ENCODE assay signal across 31 cellular contexts in genomic region chr3:129972301-129972700, GRCh38. TPM values are rescaled to one million over a fixed set of nuclear protein-coding genes. Genes with fewer than 3 reads are reported as not detected.
"Had no signal": no experiment of that assay in that cellular context is flagged by ENCODE, and none has a peak within 500 bp of the region (broad histone marks: within the 10 kb centered on the region; RNA-seq: fewer than 3 reads in every experiment).

No MANE protein-coding gene starts in this region.

- H3K4me3 ChIP-seq: stomach, suprapubic skin, testis, thoracic aorta, thyroid gland, tibial artery, tibial nerve, transverse colon, upper lobe of left lung, upper lobe of right lung, uterus, vagina had no signal

- H3K36me3 ChIP-seq: stomach, suprapubic skin, thoracic aorta, thyroid gland, tibial artery, tibial nerve, transverse colon, upper lobe of left lung, upper lobe of right lung, uterus, vagina had no signal

- FAIRE-seq: urothelium cell line had no signal

- ATAC-seq: stimulated activated effector memory CD8-positive, alpha-beta T cell treated with anti-CD3 and anti-CD28 coated beads, Interleukin-12 subunit alpha, Interleukin-12 subunit beta, amount 100 ng/mL, for 72 hours; stimulated activated memory B cell treated with anti-CD40 and anti-IgM and Interleukin-4, amounts not matched to agents 10 μg/mL and 1 μg/mL and 100 μg/mL, for 72 hours; stimulated activated naive B cell treated with anti-CD40 and anti-IgM and Interleukin-4, amounts not matched to agents 10 μg/mL and 1 μg/mL and 100 μg/mL, for 72 hours; stimulated activated naive CD8-positive, alpha-beta T cell treated with anti-CD3 and anti-CD28 coated beads, Interleukin-15, amount 100 ng/mL, for 72 hours; stimulated activated naive CD8-positive, alpha-beta T cell treated with anti-CD3 and anti-CD28 coated beads, Interleukin-15, Interleukin-2, amounts not matched to agents 100 U/mL and 50 U/mL, for 24 hours; upper lobe of right lung had no signal

- H3K27me3 ChIP-seq: testis, vagina had no signal

- H3K27ac ChIP-seq: stomach, suprapubic skin, testis, thoracic aorta, thyroid gland, tibial artery, tibial nerve, transverse colon, upper lobe of left lung, upper lobe of right lung, uterus, vagina had no signal

- DNase-seq: stimulated activated CD4-positive, alpha-beta T cell treated with anti-CD3 and anti-CD28 coated beads, Interleukin-2, amount 100 ng/mL, for 48 hours; stimulated activated CD4-positive, alpha-beta T cell treated with anti-CD3 and anti-CD28 coated beads, Interleukin-4, amount 100 ng/mL, for 1 hour; stimulated activated CD4-positive, alpha-beta T cell treated with anti-CD3 and anti-CD28 coated beads, Interleukin-4, amount 100 ng/mL, for 24 hours; stimulated activated CD4-positive, alpha-beta T cell treated with anti-CD3 and anti-CD28 coated beads, Interleukin-4, amount 100 ng/mL, for 4 hours; stimulated activated CD8-positive, alpha-beta memory T cell treated with anti-CD3 and anti-CD28 coated beads, Interleukin-4, amount 100 ng/mL, for 48 hours; stimulated activated naive B cell treated with anti-CD40 and anti-IgM and Interleukin-4, amounts not matched to agents 10 μg/mL and 1 μg/mL and 100 μg/mL, for 72 hours; stimulated activated naive CD4-positive, alpha-beta T cell; stimulated activated naive CD4-positive, alpha-beta T cell treated with Interleukin-2 at 50 U/mL for 16 hours; stimulated activated naive CD8-positive, alpha-beta T cell treated with anti-CD3 and anti-CD28 coated beads, Interleukin-15, amount 100 ng/mL, for 72 hours; stimulated activated naive CD8-positive, alpha-beta T cell treated with anti-CD3 and anti-CD28 coated beads, Interleukin-15, Interleukin-2, amounts not matched to agents 100 U/mL and 50 U/mL, for 24 hours; stomach; substantia nigra; testis; thyroid gland; tibial artery; transverse colon; trophoblast cell; upper lobe of left lung; upper lobe of right lung; uterus had no signal

- H3K9me3 ChIP-seq: stomach, suprapubic skin, testis, thoracic aorta, thyroid gland, tibial artery, tibial nerve, transverse colon, upper lobe of left lung, upper lobe of right lung, uterus, vagina had no signal

- H3K9me3 Mint-ChIP-seq: stimulated activated effector memory CD8-positive, alpha-beta T cell treated with anti-CD3 and anti-CD28 coated beads, Interleukin-12 subunit alpha, Interleukin-12 subunit beta, amount 100 ng/mL, for 72 hours; stimulated activated memory B cell treated with anti-CD40 and anti-IgM and Interleukin-4, amounts not matched to agents 10 μg/mL and 1 μg/mL and 100 μg/mL, for 72 hours; stimulated activated naive B cell treated with anti-CD40 and anti-IgM and Interleukin-4, amounts not matched to agents 10 μg/mL and 1 μg/mL and 100 μg/mL, for 72 hours; stimulated activated naive CD8-positive, alpha-beta T cell treated with anti-CD3 and anti-CD28 coated beads, Interleukin-15, amount 100 ng/mL, for 72 hours; stimulated activated naive CD8-positive, alpha-beta T cell treated with anti-CD3 and anti-CD28 coated beads, Interleukin-15, Interleukin-2, amounts not matched to agents 100 ng/mL and 50 ng/mL, for 24 hours; type B pancreatic cell had no signal

- H3K4me1 Mint-ChIP-seq: stimulated activated naive CD8-positive, alpha-beta T cell treated with anti-CD3 and anti-CD28 coated beads, Interleukin-15, amount 100 ng/mL, for 72 hours had no signal

- H3K27ac Mint-ChIP-seq: stimulated activated effector memory CD8-positive, alpha-beta T cell treated with anti-CD3 and anti-CD28 coated beads, Interleukin-12 subunit alpha, Interleukin-12 subunit beta, amount 100 ng/mL, for 72 hours; stimulated activated memory B cell treated with anti-CD40 and anti-IgM and Interleukin-4, amounts not matched to agents 10 μg/mL and 1 μg/mL and 100 μg/mL, for 72 hours; stimulated activated naive B cell treated with anti-CD40 and anti-IgM and Interleukin-4, amounts not matched to agents 10 μg/mL and 1 μg/mL and 100 μg/mL, for 72 hours; stimulated activated naive CD8-positive, alpha-beta T cell treated with anti-CD3 and anti-CD28 coated beads, Interleukin-15, Interleukin-2, amounts not matched to agents 100 ng/mL and 50 ng/mL, for 24 hours; type B pancreatic cell had no signal

- H3K36me3 Mint-ChIP-seq: stimulated activated effector memory CD8-positive, alpha-beta T cell treated with anti-CD3 and anti-CD28 coated beads, Interleukin-12 subunit alpha, Interleukin-12 subunit beta, amount 100 ng/mL, for 72 hours; stimulated activated memory B cell treated with anti-CD40 and anti-IgM and Interleukin-4, amounts not matched to agents 10 μg/mL and 1 μg/mL and 100 μg/mL, for 72 hours; stimulated activated naive B cell treated with anti-CD40 and anti-IgM and Interleukin-4, amounts not matched to agents 10 μg/mL and 1 μg/mL and 100 μg/mL, for 72 hours; type B pancreatic cell had no signal

- H3K4me3 Mint-ChIP-seq: stimulated activated effector memory CD8-positive, alpha-beta T cell treated with anti-CD3 and anti-CD28 coated beads, Interleukin-12 subunit alpha, Interleukin-12 subunit beta, amount 100 ng/mL, for 72 hours; stimulated activated memory B cell treated with anti-CD40 and anti-IgM and Interleukin-4, amounts not matched to agents 10 μg/mL and 1 μg/mL and 100 μg/mL, for 72 hours; stimulated activated naive B cell treated with anti-CD40 and anti-IgM and Interleukin-4, amounts not matched to agents 10 μg/mL and 1 μg/mL and 100 μg/mL, for 72 hours; stimulated activated naive CD8-positive, alpha-beta T cell treated with anti-CD3 and anti-CD28 coated beads, Interleukin-15, amount 100 ng/mL, for 72 hours; stimulated activated naive CD8-positive, alpha-beta T cell treated with anti-CD3 and anti-CD28 coated beads, Interleukin-15, Interleukin-2, amounts not matched to agents 100 ng/mL and 50 ng/mL, for 24 hours; type B pancreatic cell had no signal

RNA-seq across cellular contexts. Expression of gene TRH, which starts 2.2 kb away (rescaled TPM):
- total RNA-seq: subcutaneous adipose tissue, suprapubic skin, thoracic aorta, tibial nerve, transverse colon, upper lobe of right lung, ureter had no signal
- polyA plus RNA-seq: stomach had no signal
